Comparison of ENCODE assay signal across 18 cellular contexts in genomic region chr1:212917134-212917485, GRCh38. TPM values are rescaled to one million over a fixed set of nuclear protein-coding genes. Genes with fewer than 3 reads are reported as not detected.
DNase-seq lines count a peak whose midpoint lies in the region; ATAC-seq and TF ChIP-seq lines count a peak whose summit lies in the region.
"Had no signal": no experiment of that assay in that cellular context is flagged by ENCODE, and none has a peak within 500 bp of the region (broad histone marks: within the 10 kb centered on the region; RNA-seq: fewer than 3 reads in every experiment).

No MANE protein-coding gene starts in this region.

- no peaks in the 10 kb centered on the region for H3K9me3 Mint-ChIP-seq in H9
- peaks cover 6% of the 10 kb centered on the region; the same call in 1 of the 2 replicates for H3K9me3 Mint-ChIP-seq in WTC11
- H3K9me3 Mint-ChIP-seq in natural killer cell treated with Interleukin-12 subunit alpha and Interleukin-12 subunit beta and Interleukin-15 and Interleukin-18, amount 100 ng/mL, for 72 hours: no peaks in the 10 kb centered on the region
- H3K9me3 Mint-ChIP-seq: activated naive CD4-positive, alpha-beta T cell treated with anti-CD3 and anti-CD28 coated beads, Interleukin-2, amount 50 U/mL, for 24 hours; activated T-cell treated with anti-CD3 and anti-CD28 coated beads, Interleukin-2, amount 50 U/mL, for 72 hours had no signal

- TF ChIP-seq CTCF in H9 (conservative IDR thresholded peaks at IDR 0.05): no peak
- no peak for TF ChIP-seq CTCF in WTC11 (IDR thresholded peaks at IDR 0.05)
- no peak for TF ChIP-seq CTCF in MM.1S (IDR thresholded peaks at IDR 0.05; ENCODE audit: low read length)

- no peaks in the 10 kb centered on the region for H3F3A ChIP-seq in MM.1S (ENCODE audit: insufficient read depth, low read length)

- no peak overlapping the region for H3T11ph ChIP-seq in H9 (ENCODE audit: low read length)

- no peak overlapping the region for H4K5ac ChIP-seq in H9 (ENCODE audit: insufficient read length, low read depth, low read length)

- CTCF ChIA-PET in WTC11 (lab: Charles Lee): no interaction called here

- H4K91ac ChIP-seq in H9 (ENCODE audit: insufficient read length, low read depth, low read length): no peak overlapping the region

- H3K4me3 ChIP-seq in iPS-18a (ENCODE audit: low read length) (peak overlapping the region; percentile 42), skeletal muscle satellite cell (ENCODE audit: low read length) (no peak overlapping the region), MM.1S (ENCODE audit: low read length) (no peak overlapping the region)
- H3K4me3 ChIP-seq: HAP-1, left lung, mucosa of descending colon had no signal

- H3K18ac ChIP-seq in H9 (ENCODE audit: insufficient read length, low read depth, low read length): no peak overlapping the region

- H3K4me1 ChIP-seq in H9 (ENCODE audit: insufficient read depth, low read length) (no peaks in the 10 kb centered on the region; the same call in 1 of the 2 replicates), iPS-18a (ENCODE audit: control insufficient read depth, low read depth, low read length) (peaks cover 25% of the 10 kb centered on the region), skeletal muscle satellite cell (ENCODE audit: control insufficient read depth, insufficient read depth, low read length) (peaks cover 6% of the 10 kb centered on the region), MM.1S (ENCODE audit: low read length) (peaks cover 12% of the 10 kb centered on the region)
- H3K4me1 ChIP-seq: gastrocnemius medialis had no signal

- no peak overlapping the region for H2BK5ac ChIP-seq in H9 (ENCODE audit: insufficient read length, low read length)

- POLR2A ChIA-PET in WTC11 (lab: Charles Lee): no interaction called here

- DNase-seq in H9: no peak
- no peak for DNase-seq in WTC11 (ENCODE audit: low spot score)
- DNase-seq in natural killer cell treated with Interleukin-12 subunit alpha and Interleukin-12 subunit beta and Interleukin-15 and Interleukin-18, amount 100 ng/mL, for 72 hours (ENCODE audit: low spot score): no peak
- no peak for DNase-seq in NCI-H1092 (lab: John Stamatoyannopoulos, UW)
- no peak for DNase-seq in MM.1S
- DNase-seq: activated CD4-positive, alpha-beta T cell treated with anti-CD3 and anti-CD28 coated beads for 1 hour; activated CD8-positive, alpha-beta memory T cell treated with anti-CD3 and anti-CD28 coated beads for 24 hours; activated T-cell treated with anti-CD3 and anti-CD28 coated beads, Interleukin-2, amount 50 U/mL, for 72 hours; brain microvascular endothelial cell; COR-L47; gastrocnemius medialis had no signal

- no peaks in the 10 kb centered on the region for H3K27me3 Mint-ChIP-seq in H9 (ENCODE audit: low read depth)
- H3K27me3 Mint-ChIP-seq in WTC11 (ENCODE audit: low read depth): no peaks in the 10 kb centered on the region; the same call in 1 of the 2 replicates
- H3K27me3 Mint-ChIP-seq in natural killer cell treated with Interleukin-12 subunit alpha and Interleukin-12 subunit beta and Interleukin-15 and Interleukin-18, amount 100 ng/mL, for 72 hours: peaks cover 9 to 38% of the 10 kb centered on the region in 2 donors

- H4K8ac ChIP-seq in H9 (replicated peaks; ENCODE audit: insufficient read length, low read depth, low read length): no peak overlapping the region

- WGBS in H9 (ENCODE audit: extremely low coverage, insufficient read length, low lambda C conversion rate): no CpG with 5 or more reads among the region's 9 CpGs

- H3K56ac ChIP-seq in H9 (ENCODE audit: insufficient read length, low read depth, low read length): no peak overlapping the region

- H3K23me2 ChIP-seq in H9 (ENCODE audit: insufficient read length, low read depth, low read length, poor library complexity, severe bottlenecking): no peaks in the 10 kb centered on the region

- H3K27ac ChIP-seq in H9 (ENCODE audit: insufficient read length, low read depth, low read length) (no peak overlapping the region), iPS-18a (ENCODE audit: low read length) (peak overlapping the region; percentile 9), MM.1S (ENCODE audit: low read length) (no peak overlapping the region)
- H3K27ac ChIP-seq: brain microvascular endothelial cell, gastrocnemius medialis, left lung had no signal

- H3K27ac Mint-ChIP-seq in H9 (peak overlapping the region; percentile 85 to 98 (median 97)), WTC11 (peak overlapping the region; percentile 99)
- no peak overlapping the region for H3K27ac Mint-ChIP-seq in natural killer cell treated with Interleukin-12 subunit alpha and Interleukin-12 subunit beta and Interleukin-15 and Interleukin-18, amount 100 ng/mL, for 72 hours
- H3K27ac Mint-ChIP-seq: activated naive CD4-positive, alpha-beta T cell treated with anti-CD3 and anti-CD28 coated beads, Interleukin-2, amount 50 U/mL, for 24 hours; activated T-cell treated with anti-CD3 and anti-CD28 coated beads, Interleukin-2, amount 50 U/mL, for 72 hours had no signal

- H3K4ac ChIP-seq in H9 (ENCODE audit: low read depth, low read length): no peak overlapping the region

- H3K79me1 ChIP-seq in H9 (ENCODE audit: insufficient read depth, low read depth, low read length, poor library complexity, severe bottlenecking): no peaks in the 10 kb centered on the region

- 0 out of 2 replicates have a peak overlapping the region, but pooled peaks have one; percentile 16 for H3K14ac ChIP-seq in H9 (ENCODE audit: insufficient read depth, low read length)

- H3K4me3 Mint-ChIP-seq in H9 (peak overlapping the region; percentile 39 to 58; a peak in 3 of 5 replicates), WTC11 (peak overlapping the region; percentile 55)
- H3K4me3 Mint-ChIP-seq in natural killer cell treated with Interleukin-12 subunit alpha and Interleukin-12 subunit beta and Interleukin-15 and Interleukin-18, amount 100 ng/mL, for 72 hours: no peak overlapping the region
- H3K4me3 Mint-ChIP-seq: activated naive CD4-positive, alpha-beta T cell treated with anti-CD3 and anti-CD28 coated beads, Interleukin-2, amount 50 U/mL, for 24 hours; activated T-cell treated with anti-CD3 and anti-CD28 coated beads, Interleukin-2, amount 50 U/mL, for 72 hours had no signal

- no peak overlapping the region for H2BK20ac ChIP-seq in H9 (ENCODE audit: low read depth, low read length, poor library complexity, severe bottlenecking)

- no peaks in the 10 kb centered on the region for H3K27me3 ChIP-seq in H9 (ENCODE audit: insufficient read depth, low read length)
- H3K27me3 ChIP-seq in iPS-18a (ENCODE audit: control insufficient read depth, insufficient read depth, low read length): no peaks in the 10 kb centered on the region
- peaks cover 24% of the 10 kb centered on the region for H3K27me3 ChIP-seq in skeletal muscle satellite cell (ENCODE audit: control insufficient read depth, insufficient read depth, low read length)
- H3K27me3 ChIP-seq in MM.1S (replicated peaks; ENCODE audit: insufficient read depth, low read length): no peaks in the 10 kb centered on the region
- H3K27me3 ChIP-seq: gastrocnemius medialis had no signal

- no peak overlapping the region for H2AFZ ChIP-seq in H9 (ENCODE audit: low read length)
- no peak overlapping the region for H2AFZ ChIP-seq in MM.1S (ENCODE audit: low read length)

- H3K9ac ChIP-seq in H9 (ENCODE audit: extremely low read depth, insufficient read length, low read length): no peak overlapping the region
- peak overlapping the region; percentile 57 for H3K9ac ChIP-seq in iPS-18a (ENCODE audit: low read length)
- no peak overlapping the region for H3K9ac ChIP-seq in skeletal muscle satellite cell (ENCODE audit: low read depth, low read length)
- no peak overlapping the region for H3K9ac ChIP-seq in MM.1S (ENCODE audit: low read length)

- H4K20me1 ChIP-seq in H9 (ENCODE audit: control insufficient read depth, insufficient read depth, insufficient read length) (no peaks in the 10 kb centered on the region), MM.1S (ENCODE audit: insufficient read depth, low read length) (no peaks in the 10 kb centered on the region)

- H3K36me3 ChIP-seq in iPS-18a (ENCODE audit: control insufficient read depth, low read depth, low read length): no peaks in the 10 kb centered on the region
- H3K36me3 ChIP-seq in skeletal muscle satellite cell (ENCODE audit: insufficient read depth, low read length): no peaks in the 10 kb centered on the region
- H3K36me3 ChIP-seq in MM.1S (replicated peaks; ENCODE audit: insufficient read depth, low read length): no peaks in the 10 kb centered on the region
- H3K36me3 ChIP-seq: brain microvascular endothelial cell, gastrocnemius medialis, HAP-1, left lung had no signal

- no peak overlapping the region for H2BK120ac ChIP-seq in H9 (ENCODE audit: low read depth, low read length, poor library complexity, severe bottlenecking)

- H3K4me1 Mint-ChIP-seq in H9: peaks cover 50 to 61% of the 10 kb centered on the region in 2 experiments
- H3K4me1 Mint-ChIP-seq in WTC11: peaks cover 69% of the 10 kb centered on the region
- H3K4me1 Mint-ChIP-seq in natural killer cell treated with Interleukin-12 subunit alpha and Interleukin-12 subunit beta and Interleukin-15 and Interleukin-18, amount 100 ng/mL, for 72 hours (ENCODE audit: low read depth in 2 of 2): peaks cover 0 to 2% of the 10 kb centered on the region in 2 donors

- H3K9me2 ChIP-seq in MM.1S (replicated peaks; ENCODE audit: insufficient read depth, low read length): no peaks in the 10 kb centered on the region

- peak overlapping the region; percentile 31 for H3K4me2 ChIP-seq in H9 (ENCODE audit: insufficient read depth, insufficient read length, low read length)
- H3K4me2 ChIP-seq in skeletal muscle satellite cell (ENCODE audit: low read length): peak overlapping the region; percentile 68
- no peak overlapping the region for H3K4me2 ChIP-seq in MM.1S (ENCODE audit: low read depth, low read length)

- H3K36me3 Mint-ChIP-seq in H9 (ENCODE audit: insufficient read depth in 1 of 3, low read depth in 3 of 3) (peaks cover 12 to 46% (median 34%) of the 10 kb centered on the region in 3 experiments), WTC11 (peaks cover 11% of the 10 kb centered on the region)
- H3K36me3 Mint-ChIP-seq in natural killer cell treated with Interleukin-12 subunit alpha and Interleukin-12 subunit beta and Interleukin-15 and Interleukin-18, amount 100 ng/mL, for 72 hours: no peaks in the 10 kb centered on the region

- no peak overlapping the region for H2AK5ac ChIP-seq in H9 (ENCODE audit: insufficient read length, low read length)

- no peak overlapping the region for H2BK15ac ChIP-seq in H9 (ENCODE audit: low read depth, low read length)

- H3K9me3 ChIP-seq in H9 (ENCODE audit: control insufficient read depth, low read depth, low read length) (no peaks in the 10 kb centered on the region), iPS-18a (ENCODE audit: control insufficient read depth, low read depth, low read length) (no peaks in the 10 kb centered on the region), skeletal muscle satellite cell (replicated peaks; ENCODE audit: low read length) (no peaks in the 10 kb centered on the region), MM.1S (replicated peaks; ENCODE audit: insufficient read depth, low read length) (no peaks in the 10 kb centered on the region)
- H3K9me3 ChIP-seq: gastrocnemius medialis, HAP-1, left lung, mucosa of descending colon had no signal

- no peaks in the 10 kb centered on the region; the same call in 1 of the 2 replicates for H3K79me2 ChIP-seq in H9 (ENCODE audit: insufficient read depth, low read length)
- H3K79me2 ChIP-seq in MM.1S (ENCODE audit: low read length): no peaks in the 10 kb centered on the region

- ATAC-seq in WTC11 (no peak), GM21723 (IDR thresholded peaks at IDR 0.05; ENCODE audit: unreplicated experiment) (no peak)
- ATAC-seq in natural killer cell treated with Interleukin-12 subunit alpha and Interleukin-12 subunit beta and Interleukin-15 and Interleukin-18, amount 100 ng/mL, for 72 hours: no peak
- ATAC-seq: activated T-cell treated with anti-CD3 and anti-CD28 coated beads, Interleukin-2, amount 50 U/mL, for 72 hours had no signal

- no peak overlapping the region for H2BK12ac ChIP-seq in H9 (ENCODE audit: insufficient read length, low read depth, low read length)

- no peak overlapping the region for H3K23ac ChIP-seq in H9 (ENCODE audit: insufficient read length, low read depth, low read length)

RNA-seq across cellular contexts. Expression of gene VASH2, which starts 33.2 kb away (rescaled TPM):
- 76.1 and 79.5 TPM in 2 replicates for total RNA-seq in H9 (2021)
- total RNA-seq in WTC11 (2021): 251 to 303 TPM (median 254 TPM) in 3 replicates
- 1.1 TPM in 1 of 2 replicates, not detected in the other for total RNA-seq in skeletal muscle satellite cell (2012; rRNA removed)
- total RNA-seq in natural killer cell treated with Interleukin-12 subunit alpha and Interleukin-12 subunit beta and Interleukin-15 and Interleukin-18, amount 100 ng/mL, for 72 hours: under 1 TPM in 1 of 2 donors, not detected in 1; 0.81 TPM

RNA-seq across cellular contexts. Expression of gene FLVCR1, which starts 59.0 kb away (rescaled TPM):
- total RNA-seq in H9 (2021) (53.6 and 55.2 TPM in 2 replicates), WTC11 (2021) (67.9 to 78.6 TPM (median 69.4 TPM) in 3 replicates)
- total RNA-seq in skeletal muscle satellite cell (2012; rRNA removed): 8.6 and 12.5 TPM in 2 replicates
- 10 to 100 TPM; 15.6 to 22.1 TPM for total RNA-seq in natural killer cell treated with Interleukin-12 subunit alpha and Interleukin-12 subunit beta and Interleukin-15 and Interleukin-18, amount 100 ng/mL, for 72 hours

Comparison
In these comparisons a context has a peak if more than half of its experiments do, and no peak if none do; other contexts are left out.
1. H3K27ac Mint-ChIP-seq: peak in H9 (3 of 3) and WTC11 (single experiment); none in natural killer cell treated with Interleukin-12 subunit alpha and Interleukin-12 subunit beta and Interleukin-15 and Interleukin-18, amount 100 ng/mL, for 72 hours (0 of 2).
2. RNA of gene VASH2, which starts 33.2 kb away (total RNA-seq): 251 to 303 TPM in WTC11 and 76.1 to 79.5 TPM in H9; 0.81 TPM in natural killer cell treated with Interleukin-12 subunit alpha and Interleukin-12 subunit beta and Interleukin-15 and Interleukin-18, amount 100 ng/mL, for 72 hours; every median in the first group is over 10 times any median in the second.